8 cellular contexts compared by ENCODE assay signal in the genomic region with DNA sequence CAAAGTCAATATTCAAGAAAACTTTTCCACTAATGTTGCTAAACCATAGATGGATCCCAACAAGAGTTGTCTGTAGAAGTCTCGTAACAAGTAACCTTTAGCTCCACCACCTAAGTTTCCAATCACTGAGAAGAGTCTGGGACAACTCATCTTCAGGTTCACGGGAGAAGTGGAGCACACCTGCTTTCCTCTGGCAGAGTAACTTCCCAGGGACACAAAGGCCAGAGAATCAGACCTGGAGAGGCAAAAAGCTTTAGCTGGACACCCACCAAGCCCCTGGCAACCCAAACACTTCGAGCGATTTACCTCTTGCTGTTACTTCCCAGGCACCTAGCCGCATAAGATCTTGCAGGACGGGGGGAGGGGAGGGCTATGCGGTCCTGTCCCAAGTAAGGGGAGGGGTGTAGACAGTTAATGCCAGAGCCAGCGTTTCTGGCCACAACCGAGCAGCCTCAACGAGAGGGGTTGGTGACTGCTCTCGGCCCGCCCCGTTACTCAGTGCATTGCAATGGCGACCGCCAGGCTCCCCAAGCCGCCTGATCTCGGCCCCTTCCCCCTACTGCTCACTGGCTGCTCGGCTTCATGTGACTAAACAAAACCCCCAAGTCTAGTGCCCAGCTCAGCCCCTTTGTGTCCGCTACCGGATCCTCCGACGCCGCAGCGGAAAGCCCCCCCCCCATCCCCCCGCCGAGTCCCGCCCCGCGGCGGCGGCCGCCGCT. TPM values are rescaled to one million over a fixed set of nuclear protein-coding genes. Genes with fewer than 3 reads are reported as not detected.
DNase-seq lines count a peak whose midpoint lies in the region; ATAC-seq and TF ChIP-seq lines count a peak whose summit lies in the region.

No MANE protein-coding gene starts in this region.

- H3K79me2 ChIP-seq in DND-41 (ENCODE audit: insufficient read depth, low read length), result peaks cover 63% of the 10 kb centered on the region

- H3K4me2 ChIP-seq in DND-41 (ENCODE audit: insufficient read depth, low read length), result peak overlapping the region; percentile 89

- H3K9ac ChIP-seq in DND-41 (ENCODE audit: low read depth, low read length), result peak overlapping the region; percentile 94

- TF ChIP-seq POLR2A in suprapubic skin (IDR thresholded peaks at IDR 0.05), result no peak

- peak; percentile 70 for ATAC-seq in DND-41 (ENCODE audit: insufficient read depth, low read depth)
- ATAC-seq in GM21717 (IDR thresholded peaks at IDR 0.05; ENCODE audit: unreplicated experiment), result peak; percentile 45

- H3K4me1 ChIP-seq in DND-41 (ENCODE audit: insufficient read depth, low read length) (peaks cover 57% of the 10 kb centered on the region), SJCRH30 (peaks cover 10% of the 10 kb centered on the region; the same call in 1 of the 2 replicates), suprapubic skin (peaks cover 39% of the 10 kb centered on the region)

- H4K20me1 ChIP-seq in DND-41 (ENCODE audit: insufficient read depth, low read length), result peaks cover 35% of the 10 kb centered on the region

- H3K36me3 ChIP-seq in DND-41 (ENCODE audit: insufficient read depth, low read length), result peaks cover 26% of the 10 kb centered on the region
- peaks cover 29% of the 10 kb centered on the region for H3K36me3 ChIP-seq in SJCRH30
- no peaks in the 10 kb centered on the region for H3K36me3 ChIP-seq in suprapubic skin

- peak overlapping the region; percentile 62 for H2AFZ ChIP-seq in DND-41 (ENCODE audit: low read depth, low read length)

- TF ChIP-seq CTCF in DND-41 (IDR thresholded peaks at IDR 0.05; ENCODE audit: borderline replicate concordance, extremely low read depth, low read length, poor library complexity, severe bottlenecking) (no peak), suprapubic skin (IDR thresholded peaks at IDR 0.05) (no peak)

- H3K9me3 ChIP-seq in DND-41 (ENCODE audit: insufficient read depth, low read length, severe bottlenecking) (no peaks in the 10 kb centered on the region), SJCRH30 (replicated peaks) (no peaks in the 10 kb centered on the region), suprapubic skin (no peaks in the 10 kb centered on the region)

- peak overlapping the region; percentile 98 for H3K27ac ChIP-seq in DND-41 (ENCODE audit: low read length)
- H3K27ac ChIP-seq in SJCRH30, result peak overlapping the region; percentile 100
- H3K27ac ChIP-seq in suprapubic skin, result peak overlapping the region; percentile 98

- peak; percentile 83 for DNase-seq in DND-41
- peak; percentile 75 for DNase-seq in Jurkat, Clone E6-1 (ENCODE audit: low read depth, low spot score)
- peak; percentile 84 to 85 for DNase-seq in SJCRH30
- peak in 3 of 4 experiments; percentile 57 to 69 (median 62) for DNase-seq in activated naive CD4-positive, alpha-beta T cell (lab: John Stamatoyannopoulos, UW)
- DNase-seq in foreskin melanocyte, result peak; percentile 47
- DNase-seq in nucleus accumbens (lab: John Stamatoyannopoulos, UW), result peak in 48 of 56 donors; percentile 40 to 86 (median 74)
- DNase-seq in suprapubic skin (ENCODE audit: low spot score in 2 of 2), result peak; percentile 86 to 89

- under 1% methylated on average over 18 of the region's 33 CpGs for WGBS in suprapubic skin

- no peaks in the 10 kb centered on the region for H3K27me3 ChIP-seq in DND-41 (ENCODE audit: insufficient read depth, low read length, poor library complexity)
- no peaks in the 10 kb centered on the region for H3K27me3 ChIP-seq in SJCRH30
- no peaks in the 10 kb centered on the region for H3K27me3 ChIP-seq in suprapubic skin

- H3K4me3 ChIP-seq in DND-41 (ENCODE audit: low read depth in 1 of 2, low read length in 2 of 2) (peak overlapping the region; percentile 92 to 93), SJCRH30 (peak overlapping the region; percentile 99), suprapubic skin (peak overlapping the region; percentile 68)
- peak overlapping the region; percentile 77 for H3K4me3 ChIP-seq in Jurkat, Clone E6-1 (ENCODE audit: low read length)

- TF ChIP-seq EP300 in suprapubic skin (IDR thresholded peaks at IDR 0.05), result no peak

RNA-seq across cellular contexts. Expression of a gene that starts 0.7 kb away (rescaled TPM):
- polyA plus RNA-seq in Jurkat, Clone E6-1 (2012; ENCODE audit: insufficient read depth, insufficient read length), result 30.9 TPM
- total RNA-seq in SJCRH30 (2014; rRNA removed; shearing (Covaris generic)), result 71.5 and 86.4 TPM in 2 replicates
- 10 to 100 TPM; 38.2 to 79.3 (median 41.0) TPM for total RNA-seq in suprapubic skin

Comparison
In these comparisons a context has a peak if more than half of its experiments do, and no peak if none do; other contexts are left out.
1. Peak in every context shown above with its lines: DNase-seq, ATAC-seq, H3K4me3 ChIP-seq and H3K27ac ChIP-seq.